2 cellular contexts compared by ENCODE assay signal in the genomic region with DNA sequence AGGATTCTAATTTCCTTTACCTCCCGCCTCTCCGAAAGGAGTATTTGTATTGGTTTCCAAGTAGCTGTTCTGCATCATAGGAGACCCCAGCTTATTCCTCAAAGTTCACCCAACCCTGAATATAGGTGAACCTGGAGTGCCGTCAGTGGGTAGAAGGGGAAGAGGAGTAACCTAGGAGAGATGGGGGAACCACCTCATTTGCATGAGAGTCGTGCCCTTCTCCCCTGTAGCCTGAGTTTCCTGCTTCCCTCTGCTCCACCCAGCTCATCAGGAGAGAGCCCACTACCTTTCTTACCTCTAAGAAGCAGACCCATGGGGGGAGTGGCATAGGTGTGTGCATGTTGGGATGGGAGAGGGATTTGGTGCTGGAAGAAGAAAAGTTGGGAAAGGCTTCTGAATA.
TF ChIP-seq lines count a peak whose summit lies in the region.

No MANE protein-coding gene starts in this region.

TF ChIP-seq in GM23338, 12 proteins besides CTCF, POLR2A, EP300 and RAD21:
- TF ChIP-seq, protein P1, sequence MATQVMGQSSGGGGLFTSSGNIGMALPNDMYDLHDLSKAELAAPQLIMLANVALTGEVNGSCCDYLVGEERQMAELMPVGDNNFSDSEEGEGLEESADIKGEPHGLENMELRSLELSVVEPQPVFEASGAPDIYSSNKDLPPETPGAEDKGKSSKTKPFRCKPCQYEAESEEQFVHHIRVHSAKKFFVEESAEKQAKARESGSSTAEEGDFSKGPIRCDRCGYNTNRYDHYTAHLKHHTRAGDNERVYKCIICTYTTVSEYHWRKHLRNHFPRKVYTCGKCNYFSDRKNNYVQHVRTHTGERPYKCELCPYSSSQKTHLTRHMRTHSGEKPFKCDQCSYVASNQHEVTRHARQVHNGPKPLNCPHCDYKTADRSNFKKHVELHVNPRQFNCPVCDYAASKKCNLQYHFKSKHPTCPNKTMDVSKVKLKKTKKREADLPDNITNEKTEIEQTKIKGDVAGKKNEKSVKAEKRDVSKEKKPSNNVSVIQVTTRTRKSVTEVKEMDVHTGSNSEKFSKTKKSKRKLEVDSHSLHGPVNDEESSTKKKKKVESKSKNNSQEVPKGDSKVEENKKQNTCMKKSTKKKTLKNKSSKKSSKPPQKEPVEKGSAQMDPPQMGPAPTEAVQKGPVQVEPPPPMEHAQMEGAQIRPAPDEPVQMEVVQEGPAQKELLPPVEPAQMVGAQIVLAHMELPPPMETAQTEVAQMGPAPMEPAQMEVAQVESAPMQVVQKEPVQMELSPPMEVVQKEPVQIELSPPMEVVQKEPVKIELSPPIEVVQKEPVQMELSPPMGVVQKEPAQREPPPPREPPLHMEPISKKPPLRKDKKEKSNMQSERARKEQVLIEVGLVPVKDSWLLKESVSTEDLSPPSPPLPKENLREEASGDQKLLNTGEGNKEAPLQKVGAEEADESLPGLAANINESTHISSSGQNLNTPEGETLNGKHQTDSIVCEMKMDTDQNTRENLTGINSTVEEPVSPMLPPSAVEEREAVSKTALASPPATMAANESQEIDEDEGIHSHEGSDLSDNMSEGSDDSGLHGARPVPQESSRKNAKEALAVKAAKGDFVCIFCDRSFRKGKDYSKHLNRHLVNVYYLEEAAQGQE (IDR thresholded peaks at IDR 0.05; ENCODE audit: unreplicated experiment), result no peak
- TF ChIP-seq EZH2phosphoT487 (IDR thresholded peaks at IDR 0.05; ENCODE audit: unreplicated experiment), result no peak
- no peak for TF ChIP-seq STAT1 (IDR thresholded peaks at IDR 0.05; ENCODE audit: unreplicated experiment)
- no peak for TF ChIP-seq JUNB (IDR thresholded peaks at IDR 0.05; ENCODE audit: unreplicated experiment)
- TF ChIP-seq, protein P2, sequence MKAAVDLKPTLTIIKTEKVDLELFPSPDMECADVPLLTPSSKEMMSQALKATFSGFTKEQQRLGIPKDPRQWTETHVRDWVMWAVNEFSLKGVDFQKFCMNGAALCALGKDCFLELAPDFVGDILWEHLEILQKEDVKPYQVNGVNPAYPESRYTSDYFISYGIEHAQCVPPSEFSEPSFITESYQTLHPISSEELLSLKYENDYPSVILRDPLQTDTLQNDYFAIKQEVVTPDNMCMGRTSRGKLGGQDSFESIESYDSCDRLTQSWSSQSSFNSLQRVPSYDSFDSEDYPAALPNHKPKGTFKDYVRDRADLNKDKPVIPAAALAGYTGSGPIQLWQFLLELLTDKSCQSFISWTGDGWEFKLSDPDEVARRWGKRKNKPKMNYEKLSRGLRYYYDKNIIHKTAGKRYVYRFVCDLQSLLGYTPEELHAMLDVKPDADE (IDR thresholded peaks at IDR 0.05), result no peak
- TF ChIP-seq ZNF331 (CRISPR knock-in tag; IDR thresholded peaks at IDR 0.05; ENCODE audit: low read depth), result no peak
- no peak for TF ChIP-seq POLR2AphosphoS5 (IDR thresholded peaks at IDR 0.05; ENCODE audit: low read depth)
- TF ChIP-seq NANOG (IDR thresholded peaks at IDR 0.05; ENCODE audit: borderline replicate concordance), result no peak
- no peak for TF ChIP-seq ZNF114 (CRISPR knock-in tag; IDR thresholded peaks at IDR 0.05)
- TF ChIP-seq EZH2 (IDR thresholded peaks at IDR 0.05; ENCODE audit: low read depth, unreplicated experiment), result no peak

TF ChIP-seq in WTC11, 78 proteins besides CTCF, POLR2A, EP300 and RAD21 (continued from another document):
- TF ChIP-seq, protein P3, sequence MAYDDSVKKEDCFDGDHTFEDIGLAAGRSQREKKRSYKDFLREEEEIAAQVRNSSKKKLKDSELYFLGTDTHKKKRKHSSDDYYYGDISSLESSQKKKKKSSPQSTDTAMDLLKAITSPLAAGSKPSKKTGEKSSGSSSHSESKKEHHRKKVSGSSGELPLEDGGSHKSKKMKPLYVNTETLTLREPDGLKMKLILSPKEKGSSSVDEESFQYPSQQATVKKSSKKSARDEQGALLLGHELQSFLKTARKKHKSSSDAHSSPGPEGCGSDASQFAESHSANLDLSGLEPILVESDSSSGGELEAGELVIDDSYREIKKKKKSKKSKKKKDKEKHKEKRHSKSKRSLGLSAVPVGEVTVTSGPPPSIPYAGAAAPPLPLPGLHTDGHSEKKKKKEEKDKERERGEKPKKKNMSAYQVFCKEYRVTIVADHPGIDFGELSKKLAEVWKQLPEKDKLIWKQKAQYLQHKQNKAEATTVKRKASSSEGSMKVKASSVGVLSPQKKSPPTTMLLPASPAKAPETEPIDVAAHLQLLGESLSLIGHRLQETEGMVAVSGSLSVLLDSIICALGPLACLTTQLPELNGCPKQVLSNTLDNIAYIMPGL (CRISPR knock-in tag; IDR thresholded peaks at IDR 0.05), result no peak
